23 cellular contexts compared by ENCODE assay signal in genomic region chr11:124869331-124869730, GRCh38. TPM values are rescaled to one million over a fixed set of nuclear protein-coding genes. Genes with fewer than 3 reads are reported as not detected.
DNase-seq lines count a peak whose midpoint lies in the region; ATAC-seq and TF ChIP-seq lines count a peak whose summit lies in the region.
"Had no signal": no experiment of that assay in that cellular context is flagged by ENCODE, and none has a peak within 500 bp of the region (broad histone marks: within the 10 kb centered on the region; RNA-seq: fewer than 3 reads in every experiment).

No MANE protein-coding gene starts in this region.

- no peak overlapping the region for H3K9ac ChIP-seq in trophoblast cell (ENCODE audit: low read length)

- no peaks in the 10 kb centered on the region for H3K79me2 ChIP-seq in trophoblast cell (ENCODE audit: control insufficient read depth, insufficient read depth, low read length, poor library complexity)

- no peak overlapping the region for H3K23ac ChIP-seq in trophoblast cell (ENCODE audit: low read length)

- CTCF ChIA-PET in activated CD4-positive, alpha-beta T cell treated with anti-CD3 and anti-CD28 coated beads for 36 hours (lab: Charles Lee): interaction anchor here (0.5 to 0.7 kb wide), 3 partner anchors 22 to 292 kb away, joined by 3 to 4 read pairs (median 3); no protein-coding TSS in a partner anchor
- CTCF ChIA-PET in CD8-positive, alpha-beta memory T cell (lab: Charles Lee): no interaction called here
- CTCF ChIA-PET in naive thymus-derived CD4-positive, alpha-beta T cell (lab: Charles Lee): no interaction called here

- TF ChIP-seq CTCF in coronary artery (IDR thresholded peaks at IDR 0.05): no peak

- H3K4me1 ChIP-seq in CD8-positive, alpha-beta memory T cell (ENCODE audit: insufficient read depth, low read length): peaks cover 32% of the 10 kb centered on the region
- peaks cover 5 to 25% of the 10 kb centered on the region in 2 donors for H3K4me1 ChIP-seq in naive thymus-derived CD4-positive, alpha-beta T cell (ENCODE audit: control insufficient read depth in 2 of 2, insufficient read depth in 2 of 2, low read length in 2 of 2)
- peaks cover 0 to 2% of the 10 kb centered on the region in 2 experiments for H3K4me1 ChIP-seq in trophoblast cell (ENCODE audit: control insufficient read depth in 1 of 2, insufficient read depth in 2 of 2, low read length in 2 of 2)
- H3K4me1 ChIP-seq: foreskin keratinocyte had no signal

- no peak overlapping the region for H2AK5ac ChIP-seq in trophoblast cell (ENCODE audit: low read length)

- no peak overlapping the region for H3K14ac ChIP-seq in trophoblast cell (ENCODE audit: low read length)

- no peak overlapping the region for H3K18ac ChIP-seq in trophoblast cell (ENCODE audit: low read length)

- peaks cover 6% of the 10 kb centered on the region for H3K4me1 Mint-ChIP-seq in activated CD4-positive, alpha-beta T cell treated with anti-CD3 and anti-CD28 coated beads, Interleukin-2, amount 10 ng/mL, durations not matched to agents 24 days and 14 days
- peaks cover 24% of the 10 kb centered on the region for H3K4me1 Mint-ChIP-seq in activated CD4-positive, alpha-beta T cell treated with anti-CD3 and anti-CD28 coated beads for 36 hours
- H3K4me1 Mint-ChIP-seq in CD8-positive, alpha-beta memory T cell: peaks cover 23 to 41% (median 27%) of the 10 kb centered on the region in 3 donors
- peaks cover 7 to 51% (median 31%) of the 10 kb centered on the region in 7 donors for H3K4me1 Mint-ChIP-seq in naive thymus-derived CD4-positive, alpha-beta T cell

- peak overlapping the region; percentile 1 for H3K4me3 Mint-ChIP-seq in activated CD4-positive, alpha-beta T cell treated with anti-CD3 and anti-CD28 coated beads, Interleukin-2, amount 10 ng/mL, durations not matched to agents 24 days and 14 days
- no peak overlapping the region for H3K4me3 Mint-ChIP-seq in activated CD4-positive, alpha-beta T cell treated with anti-CD3 and anti-CD28 coated beads for 36 hours
- H3K4me3 Mint-ChIP-seq in CD8-positive, alpha-beta memory T cell: peak overlapping the region in 5 of 7 donors; percentile 12 to 61 (median 32)
- H3K4me3 Mint-ChIP-seq in naive thymus-derived CD4-positive, alpha-beta T cell: peak overlapping the region; percentile 27 to 74 (median 56)

- H3K9me3 Mint-ChIP-seq in activated CD4-positive, alpha-beta T cell treated with anti-CD3 and anti-CD28 coated beads, Interleukin-2, amount 10 ng/mL, durations not matched to agents 24 days and 14 days: no peaks in the 10 kb centered on the region
- H3K9me3 Mint-ChIP-seq in activated CD4-positive, alpha-beta T cell treated with anti-CD3 and anti-CD28 coated beads for 36 hours (ENCODE audit: low read depth): no peaks in the 10 kb centered on the region
- peaks cover 0 to 2% (median 0%) of the 10 kb centered on the region in 5 donors for H3K9me3 Mint-ChIP-seq in CD8-positive, alpha-beta memory T cell
- peaks cover 0 to 5% (median 0%) of the 10 kb centered on the region in 11 donors for H3K9me3 Mint-ChIP-seq in naive thymus-derived CD4-positive, alpha-beta T cell

- H2BK120ac ChIP-seq in trophoblast cell (ENCODE audit: insufficient read depth, low read length, poor library complexity): no peak overlapping the region

- no peaks in the 10 kb centered on the region for H3K36me3 ChIP-seq in CD8-positive, alpha-beta memory T cell (ENCODE audit: insufficient read depth, low read length)
- no peaks in the 10 kb centered on the region for H3K36me3 ChIP-seq in naive thymus-derived CD4-positive, alpha-beta T cell (ENCODE audit: control insufficient read depth in 2 of 3, insufficient read depth in 3 of 3, low read length in 3 of 3)
- no peaks in the 10 kb centered on the region for H3K36me3 ChIP-seq in trophoblast cell (ENCODE audit: control insufficient read depth in 1 of 2, insufficient read depth in 2 of 2, low read length in 2 of 2)
- H3K36me3 ChIP-seq: lower lobe of right lung had no signal

- H3K4ac ChIP-seq in trophoblast cell (ENCODE audit: low read depth, low read length): no peak overlapping the region

- no peak overlapping the region for H4K12ac ChIP-seq in trophoblast cell (ENCODE audit: low read depth, low read length)

- no peak overlapping the region for H2BK5ac ChIP-seq in trophoblast cell (ENCODE audit: low read depth, low read length, poor library complexity)

- H3K4me2 ChIP-seq in trophoblast cell (ENCODE audit: low read length): no peak overlapping the region

- POLR2A ChIA-PET in activated CD4-positive, alpha-beta T cell treated with anti-CD3 and anti-CD28 coated beads for 36 hours (lab: Charles Lee): no interaction called here
- POLR2A ChIA-PET in CD8-positive, alpha-beta memory T cell (lab: Charles Lee): no interaction called here
- POLR2A ChIA-PET in naive thymus-derived CD4-positive, alpha-beta T cell (lab: Charles Lee): no interaction called here

- peaks cover 57% of the 10 kb centered on the region for H3K27me3 ChIP-seq in CD8-positive, alpha-beta memory T cell (ENCODE audit: insufficient read depth, low read length, poor library complexity, severe bottlenecking)
- H3K27me3 ChIP-seq in naive thymus-derived CD4-positive, alpha-beta T cell (ENCODE audit: control insufficient read depth in 2 of 2, insufficient read depth in 2 of 2, low read length in 2 of 2): peaks cover 20 to 53% of the 10 kb centered on the region in 2 donors
- peaks cover 66% of the 10 kb centered on the region for H3K27me3 ChIP-seq in trophoblast cell (ENCODE audit: insufficient read depth, low read length)

- intact Hi-C loops in activated CD4-positive, alpha-beta T cell treated with anti-CD3 and anti-CD28 coated beads, Interleukin-2, amount 10 ng/mL, durations not matched to agents 24 days and 14 days (cut with micrococcal nuclease): loop anchor here (5.0 kb wide), 1 partner anchor 1887 kb away; the partner anchor contains the start of gene BSX
- intact Hi-C loops in activated CD4-positive, alpha-beta T cell treated with anti-CD3 and anti-CD28 coated beads for 36 hours (cut with DNase I, micrococcal nuclease): loop anchor here in 1 of 2 experiments (10.0 kb wide), 1 partner anchor 455 kb away; no protein-coding TSS in a partner anchor
- intact Hi-C loops in naive thymus-derived CD4-positive, alpha-beta T cell (cut with micrococcal nuclease): loop anchor here in 1 of 2 donors (5.0 kb wide), 1 partner anchor 293 kb away; the partner anchor contains the start of gene PKNOX2

- H2BK12ac ChIP-seq in trophoblast cell (ENCODE audit: low read length): no peak overlapping the region

- H3K79me1 ChIP-seq in trophoblast cell (ENCODE audit: low read length): no peaks in the 10 kb centered on the region

- no peak overlapping the region for H3K27ac Mint-ChIP-seq in activated CD4-positive, alpha-beta T cell treated with anti-CD3 and anti-CD28 coated beads, Interleukin-2, amount 10 ng/mL, durations not matched to agents 24 days and 14 days
- H3K27ac Mint-ChIP-seq in activated CD4-positive, alpha-beta T cell treated with anti-CD3 and anti-CD28 coated beads for 36 hours: no peak overlapping the region
- no peak overlapping the region for H3K27ac Mint-ChIP-seq in CD8-positive, alpha-beta memory T cell
- no peak overlapping the region for H3K27ac Mint-ChIP-seq in naive thymus-derived CD4-positive, alpha-beta T cell

- H3K9me3 ChIP-seq in CD8-positive, alpha-beta memory T cell (ENCODE audit: low read length): no peaks in the 10 kb centered on the region
- no peaks in the 10 kb centered on the region for H3K9me3 ChIP-seq in naive thymus-derived CD4-positive, alpha-beta T cell (ENCODE audit: control insufficient read depth in 2 of 3, low read length in 3 of 3)
- peaks cover 12% of the 10 kb centered on the region for H3K9me3 ChIP-seq in trophoblast cell (ENCODE audit: insufficient read depth, low read depth, low read length)
- H3K9me3 ChIP-seq: Caco-2, lower lobe of right lung had no signal

- no peak overlapping the region for H4K8ac ChIP-seq in trophoblast cell (ENCODE audit: low read depth, low read length)

- no peaks in the 10 kb centered on the region for H3K36me3 Mint-ChIP-seq in activated CD4-positive, alpha-beta T cell treated with anti-CD3 and anti-CD28 coated beads, Interleukin-2, amount 10 ng/mL, durations not matched to agents 24 days and 14 days (ENCODE audit: low read depth)
- no peaks in the 10 kb centered on the region for H3K36me3 Mint-ChIP-seq in activated CD4-positive, alpha-beta T cell treated with anti-CD3 and anti-CD28 coated beads for 36 hours (ENCODE audit: low read depth)
- no peaks in the 10 kb centered on the region for H3K36me3 Mint-ChIP-seq in CD8-positive, alpha-beta memory T cell
- H3K36me3 Mint-ChIP-seq in naive thymus-derived CD4-positive, alpha-beta T cell: peaks cover 0 to 4% (median 0%) of the 10 kb centered on the region in 5 donors

- no peak overlapping the region for H4K91ac ChIP-seq in trophoblast cell (ENCODE audit: low read depth, low read length)

- no peak overlapping the region for H2AFZ ChIP-seq in trophoblast cell (ENCODE audit: insufficient read depth, low read length, poor library complexity)

- no peak overlapping the region for H3K27ac ChIP-seq in CD8-positive, alpha-beta memory T cell (ENCODE audit: low read depth, low read length)
- H3K27ac ChIP-seq in coronary artery: no peak overlapping the region
- no peak overlapping the region for H3K27ac ChIP-seq in naive thymus-derived CD4-positive, alpha-beta T cell (ENCODE audit: low read depth, low read length)
- H3K27ac ChIP-seq in trophoblast cell (ENCODE audit: low read depth, low read length): no peak overlapping the region
- H3K27ac ChIP-seq: foreskin keratinocyte, lower lobe of right lung had no signal

- DNase-seq in activated CD4-positive, alpha-beta T cell treated with anti-CD3 and anti-CD28 coated beads, Interleukin-2, amount 10 ng/mL, durations not matched to agents 24 days and 14 days: no peak
- DNase-seq in activated CD4-positive, alpha-beta T cell treated with anti-CD3 and anti-CD28 coated beads for 36 hours: no peak
- DNase-seq in CD8-positive, alpha-beta memory T cell: no peak
- DNase-seq in coronary artery (ENCODE audit: low spot score) (peak; percentile 56), trophoblast cell (no peak), cerebellar cortex (ENCODE audit: low spot score) (no peak)
- no peak for DNase-seq in naive thymus-derived CD4-positive, alpha-beta T cell
- DNase-seq: 8988T; activated CD4-positive, CD25-positive, alpha-beta regulatory T cell; DMS79 treated with DMSO at 0.1 percent for 48 hours; foreskin keratinocyte; Kasumi-1; lower lobe of right lung; NCI-H1048; nucleus accumbens; stimulated activated CD4-positive, alpha-beta T cell treated with anti-CD3 and anti-CD28 coated beads, Interleukin-4, amount 100 ng/mL, for 1 hour; stimulated activated naive CD4-positive, alpha-beta T cell; T1000 had no signal

- ATAC-seq in activated CD4-positive, alpha-beta T cell treated with anti-CD3 and anti-CD28 coated beads for 36 hours: no peak
- ATAC-seq in naive thymus-derived CD4-positive, alpha-beta T cell: no peak
- no peak for ATAC-seq in HG02610 (IDR thresholded peaks at IDR 0.05; ENCODE audit: unreplicated experiment)
- ATAC-seq: foreskin keratinocyte, GM12878, lower lobe of right lung had no signal

- H3K27me3 Mint-ChIP-seq in activated CD4-positive, alpha-beta T cell treated with anti-CD3 and anti-CD28 coated beads, Interleukin-2, amount 10 ng/mL, durations not matched to agents 24 days and 14 days: peaks cover 88% of the 10 kb centered on the region
- peaks cover 75% of the 10 kb centered on the region for H3K27me3 Mint-ChIP-seq in activated CD4-positive, alpha-beta T cell treated with anti-CD3 and anti-CD28 coated beads for 36 hours
- H3K27me3 Mint-ChIP-seq in CD8-positive, alpha-beta memory T cell: peaks cover 76 to 94% of the 10 kb centered on the region in 2 donors
- peaks cover 68 to 95% (median 87%) of the 10 kb centered on the region in 5 donors for H3K27me3 Mint-ChIP-seq in naive thymus-derived CD4-positive, alpha-beta T cell

- no CpG with 5 or more reads among the region's 16 CpGs for WGBS in trophoblast cell (ENCODE audit: extremely low coverage, insufficient coverage, insufficient read length)

- H3K4me3 ChIP-seq in CD8-positive, alpha-beta memory T cell (ENCODE audit: low read length): peak overlapping the region; percentile 37
- H3K4me3 ChIP-seq in coronary artery: peak overlapping the region; percentile 26
- no peak overlapping the region for H3K4me3 ChIP-seq in naive thymus-derived CD4-positive, alpha-beta T cell (ENCODE audit: low read length)
- H3K4me3 ChIP-seq in trophoblast cell (ENCODE audit: low read depth, low read length): no peak overlapping the region
- H3K4me3 ChIP-seq: GM12878, lower lobe of right lung had no signal

RNA-seq across cellular contexts. Expression of gene ROBO3, which starts 4.1 kb away (rescaled TPM):
- 6.5 and 7.7 TPM in 2 replicates for total RNA-seq in activated CD4-positive, alpha-beta T cell treated with anti-CD3 and anti-CD28 coated beads, Interleukin-2, amount 10 ng/mL, durations not matched to agents 24 days and 14 days
- 10 to 100 TPM; 21.9 to 26.1 TPM for total RNA-seq in activated CD4-positive, alpha-beta T cell treated with anti-CD3 and anti-CD28 coated beads for 36 hours
- 1 to 10 TPM; 7.7 to 9.4 TPM for total RNA-seq in CD8-positive, alpha-beta memory T cell
- polyA plus RNA-seq in CD8-positive, alpha-beta memory T cell: 2.2 TPM
- 10 to 100 TPM in 4 of 5 experiments, 1 to 10 TPM in 1; 8.1 to 51.3 (median 38.0) TPM for total RNA-seq in naive thymus-derived CD4-positive, alpha-beta T cell
- 1 to 10 TPM; 3.6 to 8.5 TPM for polyA plus RNA-seq in naive thymus-derived CD4-positive, alpha-beta T cell
- 3.2 TPM in 2 replicates for polyA plus RNA-seq in trophoblast cell (2013)

RNA-seq across cellular contexts. Expression of gene ROBO4, which starts 28.3 kb away (rescaled TPM):
- not detected in 2 replicates for total RNA-seq in activated CD4-positive, alpha-beta T cell treated with anti-CD3 and anti-CD28 coated beads, Interleukin-2, amount 10 ng/mL, durations not matched to agents 24 days and 14 days
- not detected for total RNA-seq in activated CD4-positive, alpha-beta T cell treated with anti-CD3 and anti-CD28 coated beads for 36 hours
- total RNA-seq in CD8-positive, alpha-beta memory T cell: not detected
- not detected for polyA plus RNA-seq in CD8-positive, alpha-beta memory T cell
- under 1 TPM in 2 of 5 experiments, not detected in 3; 0.19 to 0.29 TPM for total RNA-seq in naive thymus-derived CD4-positive, alpha-beta T cell
- under 1 TPM in 1 of 2 donors, not detected in 1; 0.04 TPM for polyA plus RNA-seq in naive thymus-derived CD4-positive, alpha-beta T cell
- polyA plus RNA-seq in trophoblast cell (2013): 0.03 and 0.06 TPM in 2 replicates
- total RNA-seq: Caco-2, GM12878 had no signal
- polyA plus RNA-seq: GM12878 had no signal

RNA-seq across cellular contexts. Expression of gene HEPN1, which starts 49.7 kb away (rescaled TPM):
- total RNA-seq in activated CD4-positive, alpha-beta T cell treated with anti-CD3 and anti-CD28 coated beads, Interleukin-2, amount 10 ng/mL, durations not matched to agents 24 days and 14 days: not detected in 2 replicates
- total RNA-seq in activated CD4-positive, alpha-beta T cell treated with anti-CD3 and anti-CD28 coated beads for 36 hours: not detected
- not detected for total RNA-seq in CD8-positive, alpha-beta memory T cell
- not detected for polyA plus RNA-seq in CD8-positive, alpha-beta memory T cell
- not detected for total RNA-seq in naive thymus-derived CD4-positive, alpha-beta T cell
- not detected for polyA plus RNA-seq in naive thymus-derived CD4-positive, alpha-beta T cell
- polyA plus RNA-seq in trophoblast cell (2013): not detected in 2 replicates
- total RNA-seq: Caco-2, cardiac septum, epithelial cell of proximal tubule, foreskin keratinocyte, GM12878, lower lobe of right lung had no signal
- polyA plus RNA-seq: foreskin keratinocyte, GM12878 had no signal

Comparison
In these comparisons a context has a peak if more than half of its experiments do, and no peak if none do; other contexts are left out.
1. H3K4me3 ChIP-seq: peak in CD8-positive, alpha-beta memory T cell (single experiment) and coronary artery (single experiment); none in naive thymus-derived CD4-positive, alpha-beta T cell (single experiment) and trophoblast cell (single experiment).